Comparison of ENCODE assay signal across 8 cellular contexts in genomic region chr19:18940791-18941627, GRCh38. TPM values are rescaled to one million over a fixed set of nuclear protein-coding genes. Genes with fewer than 3 reads are reported as not detected.
DNase-seq lines count a peak whose midpoint lies in the region; ATAC-seq and TF ChIP-seq lines count a peak whose summit lies in the region.

HOMER3 (minus strand) TSS chr19:18941217; CDS start chr19:18938982, 2,235 bp downstream.

- H3K4me1 ChIP-seq in KMS-11 (ENCODE audit: low read depth, poor library complexity, severe bottlenecking) (peaks cover 10% of the 10 kb centered on the region), vagina (peaks cover 29% of the 10 kb centered on the region)

- DNase-seq in EL = peak; percentile 62
- DNase-seq in T-helper 9 cell = peak; percentile 76
- DNase-seq in astrocyte of the spinal cord (ENCODE audit: low read depth, low spot score) = peak; percentile 29
- DNase-seq in hypothalamus (lab: John Stamatoyannopoulos, UW) = peak in 50 of 51 donors; percentile 7 to 87 (median 58)
- peak; percentile 41 for DNase-seq in retina
- DNase-seq in vagina (ENCODE audit: extremely low spot score in 2 of 2) = no peak

- peak within 1 kb of the TSS; percentile 82 for H3K4me2 ChIP-seq in KMS-11

- intact Hi-C loops in vagina (cut with DNase I) = no loop called here

- no peaks in the 10 kb centered on the region for H3K9me3 ChIP-seq in vagina

- no peak for ATAC-seq in GM21723 (IDR thresholded peaks at IDR 0.05; ENCODE audit: unreplicated experiment)

- in situ Hi-C loops in astrocyte of the spinal cord (cut with HindIII; ENCODE audit: low sequenced_read_pairs) = no loop called here

- H3K36me3 ChIP-seq in KMS-11 (ENCODE audit: insufficient read depth) = no peaks in the 10 kb centered on the region
- peaks cover 0 to 6% of the 10 kb centered on the region in 2 donors for H3K36me3 ChIP-seq in vagina

- H4K20me1 ChIP-seq in KMS-11 (ENCODE audit: insufficient read depth) = no peaks in the 10 kb centered on the region

- H3K9ac ChIP-seq in KMS-11 = no peak within 1 kb of the TSS; the same call in 1 of the 2 replicates

- H3K27me3 ChIP-seq in KMS-11 (ENCODE audit: insufficient read depth, low read depth) = no peaks in the 10 kb centered on the region
- no peaks in the 10 kb centered on the region for H3K27me3 ChIP-seq in vagina

- no peak within 1 kb of the TSS for H3K27ac ChIP-seq in KMS-11
- peak within 1 kb of the TSS; percentile 84 for H3K27ac ChIP-seq in vagina

- H2AFZ ChIP-seq in KMS-11 (ENCODE audit: low read depth) = peak within 1 kb of the TSS; percentile 75; the same call in 1 of the 2 replicates

- peak in 1 of 2 donors; percentile 49 for TF ChIP-seq POLR2A in vagina (IDR thresholded peaks at IDR 0.05)

- H3K4me3 ChIP-seq in KMS-11 (IDR thresholded peaks at IDR 0.05; ENCODE audit: insufficient read depth, low read depth, low read length) (no peak within 1 kb of the TSS), astrocyte of the spinal cord (ENCODE audit: low read depth, low read length) (peak within 1 kb of the TSS; percentile 90), vagina (peak within 1 kb of the TSS; percentile 79 to 94)

- no peak for TF ChIP-seq CTCF in KMS-11 (conservative IDR thresholded peaks at IDR 0.05; ENCODE audit: low read depth, low read length)
- TF ChIP-seq CTCF in astrocyte of the spinal cord (IDR thresholded peaks at IDR 0.05; ENCODE audit: low read depth, low read length) = peak; percentile 44
- TF ChIP-seq CTCF in vagina (IDR thresholded peaks at IDR 0.05) = no peak

- no peaks in the 10 kb centered on the region for H3K79me2 ChIP-seq in KMS-11 (ENCODE audit: insufficient read depth, low read depth)

RNA-seq across cellular contexts. Expression of gene HOMER3, which starts in this region (rescaled TPM):
- total RNA-seq in vagina = 30.9 TPM

Comparison
In these comparisons a context has a peak if more than half of its experiments do, and no peak if none do; other contexts are left out.
1. DNase-seq: peak in EL (single experiment), T-helper 9 cell (single experiment), astrocyte of the spinal cord (single experiment), hypothalamus (50 of 51) and retina (single experiment); none in vagina (0 of 2).